In genomic region chr1:162706003-162706402, GRCh38 we compare ENCODE assay signal across 26 cellular contexts.
"Had no signal": no experiment of that assay in that cellular context is flagged by ENCODE, and none has a peak within 500 bp of the region (broad histone marks: within the 10 kb centered on the region; RNA-seq: fewer than 3 reads in every experiment).

No MANE protein-coding gene starts in this region.

- H3K27ac ChIP-seq: hepatocyte, ovary, psoas muscle, right lobe of liver, suprapubic skin had no signal

- H3K27me3 ChIP-seq: esophagus squamous epithelium, hepatocyte, ovary, right lobe of liver, suprapubic skin, transverse colon had no signal

- H3K36me3 ChIP-seq: esophagus squamous epithelium, ovary, right lobe of liver, suprapubic skin, transverse colon had no signal

- H3K27ac Mint-ChIP-seq: effector memory CD8-positive, alpha-beta T cell; naive thymus-derived CD8-positive, alpha-beta T cell; nephron progenitor cell; stimulated activated effector memory CD8-positive, alpha-beta T cell treated with anti-CD3 and anti-CD28 coated beads, Interleukin-12 subunit alpha, Interleukin-12 subunit beta, amount 100 ng/mL, for 72 hours had no signal

- ATAC-seq: effector memory CD8-positive, alpha-beta T cell; left lobe of liver; naive thymus-derived CD8-positive, alpha-beta T cell; stimulated activated effector memory CD8-positive, alpha-beta T cell treated with anti-CD3 and anti-CD28 coated beads, Interleukin-12 subunit alpha, Interleukin-12 subunit beta, amount 100 ng/mL, for 72 hours; stimulated activated naive CD8-positive, alpha-beta T cell treated with anti-CD3 and anti-CD28 coated beads, Interleukin-15, Interleukin-2, amounts not matched to agents 100 U/mL and 50 U/mL, for 24 hours had no signal

- H3K9me3 Mint-ChIP-seq: effector memory CD8-positive, alpha-beta T cell; naive thymus-derived CD8-positive, alpha-beta T cell; nephron progenitor cell; stimulated activated effector memory CD8-positive, alpha-beta T cell treated with anti-CD3 and anti-CD28 coated beads, Interleukin-12 subunit alpha, Interleukin-12 subunit beta, amount 100 ng/mL, for 72 hours had no signal

- H3K4me1 Mint-ChIP-seq: naive thymus-derived CD8-positive, alpha-beta T cell; stimulated activated effector memory CD8-positive, alpha-beta T cell treated with anti-CD3 and anti-CD28 coated beads, Interleukin-12 subunit alpha, Interleukin-12 subunit beta, amount 100 ng/mL, for 72 hours had no signal

- H3K27me3 Mint-ChIP-seq: effector memory CD8-positive, alpha-beta T cell had no signal

- H3K4me3 Mint-ChIP-seq: effector memory CD8-positive, alpha-beta T cell; naive thymus-derived CD8-positive, alpha-beta T cell; nephron progenitor cell; stimulated activated effector memory CD8-positive, alpha-beta T cell treated with anti-CD3 and anti-CD28 coated beads, Interleukin-12 subunit alpha, Interleukin-12 subunit beta, amount 100 ng/mL, for 72 hours had no signal

- H3K4me3 ChIP-seq: esophagus squamous epithelium, hepatocyte, ovary, psoas muscle, right lobe of liver, smooth muscle cell, suprapubic skin, transverse colon had no signal

- H3K36me3 Mint-ChIP-seq: naive thymus-derived CD8-positive, alpha-beta T cell; stimulated activated effector memory CD8-positive, alpha-beta T cell treated with anti-CD3 and anti-CD28 coated beads, Interleukin-12 subunit alpha, Interleukin-12 subunit beta, amount 100 ng/mL, for 72 hours had no signal

- H3K9me3 ChIP-seq: esophagus squamous epithelium, ovary, psoas muscle, right lobe of liver, suprapubic skin, transverse colon had no signal

- DNase-seq: caudate nucleus; cerebellar nuclear complex; cortex of kidney; effector memory CD8-positive, alpha-beta T cell; erythroblast; esophagus squamous epithelium; foreskin melanocyte; kidney; midbrain; naive thymus-derived CD8-positive, alpha-beta T cell; nephron progenitor cell; occipital lobe; ovary; posterior cingulate gyrus; psoas muscle; right lobe of liver; stimulated activated CD4-positive, alpha-beta T cell treated with anti-CD3 and anti-CD28 coated beads, Interleukin-12 subunit alpha, Interleukin-12 subunit beta, amount 100 ng/mL, for 4 hours; stimulated activated CD4-positive, alpha-beta T cell treated with anti-CD3 and anti-CD28 coated beads, Interleukin-1b, Interleukin-23, amount 100 ng/mL, for 48 hours; stimulated activated CD4-positive, alpha-beta T cell treated with anti-CD3 and anti-CD28 coated beads, Interleukin-4, amount 100 ng/mL, for 24 hours; stimulated activated naive CD8-positive, alpha-beta T cell treated with anti-CD3 and anti-CD28 coated beads, Interleukin-15, Interleukin-2, amounts not matched to agents 100 U/mL and 50 U/mL, for 24 hours; transverse colon had no signal
